In the genomic region with DNA sequence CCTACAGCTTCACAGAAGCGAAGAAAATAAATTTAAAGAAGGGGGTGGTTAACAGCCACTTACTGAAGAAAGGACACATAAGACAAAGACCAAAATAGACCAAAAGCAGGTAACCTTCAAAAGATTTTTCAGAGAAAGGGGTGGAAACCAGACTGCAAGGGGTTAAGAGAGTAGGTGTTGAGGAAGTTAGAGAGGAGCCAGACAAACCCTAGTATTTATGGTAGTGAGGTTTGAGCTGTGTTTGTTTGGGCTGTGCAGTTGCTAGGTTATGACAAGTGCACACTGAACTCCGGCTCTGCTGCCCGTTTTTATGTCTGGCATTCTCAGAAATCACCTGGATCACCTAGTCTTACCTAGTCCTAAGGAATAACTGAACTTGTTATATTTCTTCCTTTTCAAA, we compare ENCODE assay signal across 12 cellular contexts. TPM values are rescaled to one million over a fixed set of nuclear protein-coding genes. Genes with fewer than 3 reads are reported as not detected.
DNase-seq lines count a peak whose midpoint lies in the region; ATAC-seq and TF ChIP-seq lines count a peak whose summit lies in the region.
"Had no signal": no experiment of that assay in that cellular context is flagged by ENCODE, and none has a peak within 500 bp of the region (broad histone marks: within the 10 kb centered on the region; RNA-seq: fewer than 3 reads in every experiment).

No MANE protein-coding gene starts in this region.

- no peaks in the 10 kb centered on the region for H3K36me3 ChIP-seq in naive thymus-derived CD4-positive, alpha-beta T cell (ENCODE audit: control insufficient read depth in 2 of 3, insufficient read depth in 3 of 3, low read length in 3 of 3)

- H3K27ac Mint-ChIP-seq in central memory CD8-positive, alpha-beta T cell (ENCODE audit: low read depth): no peak overlapping the region
- peak overlapping the region; percentile 25 to 95 (median 75) for H3K27ac Mint-ChIP-seq in naive thymus-derived CD4-positive, alpha-beta T cell

- ATAC-seq in HG03442 (IDR thresholded peaks at IDR 0.05; ENCODE audit: unreplicated experiment): peak; percentile 51
- peak; percentile 52 for ATAC-seq in central memory CD8-positive, alpha-beta T cell (replicated peaks; ENCODE audit: extremely low read depth, poor library complexity, severe bottlenecking)
- peak; percentile 87 for ATAC-seq in naive thymus-derived CD4-positive, alpha-beta T cell

- CTCF ChIA-PET in naive thymus-derived CD4-positive, alpha-beta T cell (lab: Charles Lee): interaction anchor here (1.4 kb wide), 1 partner anchor 27 kb away, joined by 3 read pairs; no protein-coding TSS in a partner anchor

- no peak overlapping the region for H3K4me3 ChIP-seq in naive thymus-derived CD4-positive, alpha-beta T cell (ENCODE audit: low read length)
- H3K4me3 ChIP-seq: PC-9 had no signal

- no peaks in the 10 kb centered on the region for H3K27me3 ChIP-seq in naive thymus-derived CD4-positive, alpha-beta T cell (ENCODE audit: control insufficient read depth in 2 of 2, insufficient read depth in 2 of 2, low read length in 2 of 2)

- no peaks in the 10 kb centered on the region for H3K27me3 Mint-ChIP-seq in central memory CD8-positive, alpha-beta T cell
- H3K27me3 Mint-ChIP-seq in naive thymus-derived CD4-positive, alpha-beta T cell: no peaks in the 10 kb centered on the region

- H3K36me3 Mint-ChIP-seq in central memory CD8-positive, alpha-beta T cell (ENCODE audit: insufficient read depth): no peaks in the 10 kb centered on the region
- peaks cover 3 to 22% (median 5%) of the 10 kb centered on the region in 5 donors for H3K36me3 Mint-ChIP-seq in naive thymus-derived CD4-positive, alpha-beta T cell

- H3K9me3 ChIP-seq in naive thymus-derived CD4-positive, alpha-beta T cell (ENCODE audit: control insufficient read depth in 2 of 3, low read length in 3 of 3): no peaks in the 10 kb centered on the region

- H3K9me3 Mint-ChIP-seq in central memory CD8-positive, alpha-beta T cell: no peaks in the 10 kb centered on the region
- peaks cover 0 to 2% (median 0%) of the 10 kb centered on the region in 11 donors for H3K9me3 Mint-ChIP-seq in naive thymus-derived CD4-positive, alpha-beta T cell

- in situ Hi-C loops in GM13977 (cut with MboI; ENCODE audit: low pct_unique_long_range_greater_than_20kb, low sequenced_read_pairs, unreplicated experiment): no loop called here

- peak overlapping the region; percentile 46 for H3K27ac ChIP-seq in naive thymus-derived CD4-positive, alpha-beta T cell (ENCODE audit: low read depth, low read length)
- H3K27ac ChIP-seq: HL-60, parathyroid adenoma, PC-9 had no signal

- POLR2A ChIA-PET in naive thymus-derived CD4-positive, alpha-beta T cell (lab: Charles Lee): interaction anchor here (0.9 to 1.0 kb wide), 2 partner anchors 8 to 28 kb away, joined by 3 read pairs; partner anchors contain the start of gene USO1

- intact Hi-C loops in naive thymus-derived CD4-positive, alpha-beta T cell (cut with micrococcal nuclease): loop anchor here in 1 of 2 donors (1.0 kb wide), 3 partner anchors 23 to 41 kb away; partner anchors contain the start of genes G3BP2 and USO1

- TF ChIP-seq CTCF in GM13977 (IDR thresholded peaks at IDR 0.05; ENCODE audit: extremely low read depth, insufficient read depth, missing control alignments): no peak

- H3K4me3 Mint-ChIP-seq in central memory CD8-positive, alpha-beta T cell: no peak overlapping the region
- H3K4me3 Mint-ChIP-seq in naive thymus-derived CD4-positive, alpha-beta T cell: peak overlapping the region in 3 of 10 donors; percentile 7 to 69 (median 11)

- H3K4me1 Mint-ChIP-seq in central memory CD8-positive, alpha-beta T cell: peaks cover 19% of the 10 kb centered on the region
- H3K4me1 Mint-ChIP-seq in naive thymus-derived CD4-positive, alpha-beta T cell: peaks cover 16 to 43% (median 39%) of the 10 kb centered on the region in 7 donors

- H3K4me1 ChIP-seq in naive thymus-derived CD4-positive, alpha-beta T cell (ENCODE audit: control insufficient read depth in 2 of 2, insufficient read depth in 2 of 2, low read length in 2 of 2): peaks cover 14 to 20% of the 10 kb centered on the region in 2 donors
- H3K4me1 ChIP-seq: parathyroid adenoma had no signal

- DNase-seq in GM13977 (ENCODE audit: low spot score) (peak; percentile 58), NCI-H1930 (lab: John Stamatoyannopoulos, UW) (no peak), midbrain (lab: John Stamatoyannopoulos, UW) (no peak), DMS114 treated with DMSO at 0.1 percent for 48 hours (lab: John Stamatoyannopoulos, UW; ENCODE audit: unreplicated experiment) (no peak)
- no peak for DNase-seq in central memory CD8-positive, alpha-beta T cell (ENCODE audit: low spot score in 2 of 2)
- peak in 7 of 9 donors; percentile 48 to 83 (median 60) for DNase-seq in naive thymus-derived CD4-positive, alpha-beta T cell
- DNase-seq: amygdala, NCI-H1105, PC-9 had no signal

RNA-seq across cellular contexts. Expression of gene G3BP2, which starts 22.8 kb away (rescaled TPM):
- 100 to 1,000 TPM; 161 to 299 (median 167) TPM for total RNA-seq in naive thymus-derived CD4-positive, alpha-beta T cell
- 100 to 1,000 TPM; 115 TPM for polyA plus RNA-seq in naive thymus-derived CD4-positive, alpha-beta T cell

RNA-seq across cellular contexts. Expression of gene USO1, which starts 28.3 kb away (rescaled TPM):
- total RNA-seq in naive thymus-derived CD4-positive, alpha-beta T cell: 10 to 100 TPM; 17.8 to 54.8 (median 35.0) TPM
- 10 to 100 TPM; 23.8 to 27.4 TPM for polyA plus RNA-seq in naive thymus-derived CD4-positive, alpha-beta T cell

Comparison
In these comparisons a context has a peak if more than half of its experiments do, and no peak if none do; other contexts are left out.
1. DNase-seq: peak in GM13977 (single experiment) and naive thymus-derived CD4-positive, alpha-beta T cell (7 of 9); none in central memory CD8-positive, alpha-beta T cell (0 of 2), NCI-H1930 (0 of 2), midbrain (single experiment) and DMS114 treated with DMSO at 0.1 percent for 48 hours (single experiment).
2. Peak in every context shown above with its lines, with median percentiles within 50 percentile points of each other: ATAC-seq.